ENCODE assay signal across 1 cellular context in genomic region chr14:106508216-106508615, GRCh38.
TF ChIP-seq lines count a peak whose summit lies in the region.

No MANE protein-coding gene starts in this region.

TF ChIP-seq in SK-N-SH, 30 proteins besides CTCF, POLR2A, EP300 and RAD21 (continued from another document):
- TF ChIP-seq YY1 (IDR thresholded peaks at IDR 0.05; ENCODE audit: low read depth), result no peak
- TF ChIP-seq MAX (IDR thresholded peaks at IDR 0.05; ENCODE audit: low read depth), result no peak
TF ChIP-seq in SK-N-SH: peak in this region for 0.
